In genomic region chr2:39666489-39667141, GRCh38 we compare ENCODE assay signal across 8 cellular contexts. TPM values are rescaled to one million over a fixed set of nuclear protein-coding genes. Genes with fewer than 3 reads are reported as not detected.
DNase-seq lines count a peak whose midpoint lies in the region; ATAC-seq and TF ChIP-seq lines count a peak whose summit lies in the region.

No MANE protein-coding gene starts in this region.

- peak; percentile 20 for DNase-seq in M059J (ENCODE audit: low read depth)
- no peak for DNase-seq in KBM-7
- no peak for DNase-seq in MM.1S
- DNase-seq in NCI-H1436 (lab: John Stamatoyannopoulos, UW) = no peak

- H3K27ac ChIP-seq in BLaER1 = no peak overlapping the region
- no peak overlapping the region for H3K27ac ChIP-seq in ectodermal cell (ENCODE audit: insufficient read depth, low read depth, low read length, poor library complexity, severe bottlenecking)
- no peak overlapping the region for H3K27ac ChIP-seq in MM.1S (ENCODE audit: low read length)

- H3K27me3 ChIP-seq in BLaER1 (peaks cover 55% of the 10 kb centered on the region), ectodermal cell (ENCODE audit: control insufficient read depth, insufficient read depth, low read length, poor library complexity, severe bottlenecking) (peaks cover 56% of the 10 kb centered on the region), MM.1S (replicated peaks; ENCODE audit: insufficient read depth, low read length) (no peaks in the 10 kb centered on the region)

- no peaks in the 10 kb centered on the region for H3K36me3 ChIP-seq in BLaER1
- no peaks in the 10 kb centered on the region for H3K36me3 ChIP-seq in ectodermal cell (ENCODE audit: control insufficient read depth, insufficient read depth, low read length)
- H3K36me3 ChIP-seq in MM.1S (replicated peaks; ENCODE audit: insufficient read depth, low read length) = no peaks in the 10 kb centered on the region

- no peak overlapping the region for H2AFZ ChIP-seq in MM.1S (ENCODE audit: low read length)

- peak overlapping the region; percentile 49 to 82 (median 62) for H3K27ac Mint-ChIP-seq in nephron

- ATAC-seq in HG03521 (IDR thresholded peaks at IDR 0.05; ENCODE audit: unreplicated experiment) = no peak

- H3K79me2 ChIP-seq in MM.1S (ENCODE audit: low read length) = no peaks in the 10 kb centered on the region

- H3K9me3 ChIP-seq in BLaER1 = peaks cover 17% of the 10 kb centered on the region
- H3K9me3 ChIP-seq in ectodermal cell (ENCODE audit: control insufficient read depth, low read length) = no peaks in the 10 kb centered on the region
- H3K9me3 ChIP-seq in MM.1S (replicated peaks; ENCODE audit: insufficient read depth, low read length) = no peaks in the 10 kb centered on the region

- no peaks in the 10 kb centered on the region for H4K20me1 ChIP-seq in BLaER1
- H4K20me1 ChIP-seq in MM.1S (ENCODE audit: insufficient read depth, low read length) = no peaks in the 10 kb centered on the region

- H3K4me1 ChIP-seq in BLaER1 (peaks cover 9% of the 10 kb centered on the region), ectodermal cell (ENCODE audit: control insufficient read depth, insufficient read depth, low read length) (peaks cover 7% of the 10 kb centered on the region), MM.1S (ENCODE audit: low read length) (no peaks in the 10 kb centered on the region)

- 1 to 3% methylated on average over 26 of the region's 26 CpGs for WGBS in ectodermal cell, 2 experiments

- in situ Hi-C loops in KBM-7 (cut with MboI; ENCODE audit: low pct_unique_long_range_greater_than_20kb, low sequenced_read_pairs) = no loop called here

- H3K9me2 ChIP-seq in MM.1S (replicated peaks; ENCODE audit: insufficient read depth, low read length) = no peaks in the 10 kb centered on the region

- peaks cover 23% of the 10 kb centered on the region for H3K4me1 Mint-ChIP-seq in nephron

- H3K4me3 Mint-ChIP-seq in nephron = peak overlapping the region; percentile 90 to 93 (median 92)

- H3K4me3 ChIP-seq in BLaER1 = peak overlapping the region; percentile 70
- H3K4me3 ChIP-seq in ectodermal cell (ENCODE audit: insufficient read depth, low read depth, low read length) = peak overlapping the region; percentile 65
- no peak overlapping the region for H3K4me3 ChIP-seq in MM.1S (ENCODE audit: low read length)

- H3K27me3 Mint-ChIP-seq in nephron (ENCODE audit: low read depth) = peaks cover 47% of the 10 kb centered on the region

- H3K36me3 Mint-ChIP-seq in nephron (ENCODE audit: low read depth) = no peaks in the 10 kb centered on the region

- H3F3A ChIP-seq in MM.1S (ENCODE audit: insufficient read depth, low read length) = no peaks in the 10 kb centered on the region

- no peaks in the 10 kb centered on the region for H3K9me3 Mint-ChIP-seq in nephron

- H3K4me2 ChIP-seq in BLaER1 (peak overlapping the region; percentile 94), MM.1S (ENCODE audit: low read depth, low read length) (no peak overlapping the region)

- TF ChIP-seq CTCF in nephron (IDR thresholded peaks at IDR 0.05; ENCODE audit: unreplicated experiment in 3 of 3) (no peak), MM.1S (IDR thresholded peaks at IDR 0.05; ENCODE audit: low read length) (no peak)

- no peak overlapping the region for H3K9ac ChIP-seq in BLaER1
- H3K9ac ChIP-seq in MM.1S (ENCODE audit: low read length) = no peak overlapping the region

RNA-seq across cellular contexts. Expression of gene TMEM178A, which starts 0.9 kb away (rescaled TPM):
- 0.79 and 3.9 TPM in 2 replicates for total RNA-seq in M059J (2014; rRNA removed; shearing (Covaris generic))
- polyA plus RNA-seq in ectodermal cell (2013, experiment 1 of 4) = 7.1 TPM
- polyA plus RNA-seq in ectodermal cell (2013, experiment 2 of 4) = 9.7 TPM
- polyA plus RNA-seq in ectodermal cell (2013, experiment 3 of 4) = 9.3 TPM
- 9.4 TPM for polyA plus RNA-seq in ectodermal cell (2013, experiment 4 of 4)
